In genomic region chr4:186900232-186900900, GRCh38 we compare ENCODE assay signal across 1 cellular context.
TF ChIP-seq lines count a peak whose summit lies in the region.

No MANE protein-coding gene starts in this region.

TF ChIP-seq in IMR-90, 13 proteins besides CTCF, POLR2A, EP300 and RAD21 (continued from another document):
- TF ChIP-seq, protein P1, sequence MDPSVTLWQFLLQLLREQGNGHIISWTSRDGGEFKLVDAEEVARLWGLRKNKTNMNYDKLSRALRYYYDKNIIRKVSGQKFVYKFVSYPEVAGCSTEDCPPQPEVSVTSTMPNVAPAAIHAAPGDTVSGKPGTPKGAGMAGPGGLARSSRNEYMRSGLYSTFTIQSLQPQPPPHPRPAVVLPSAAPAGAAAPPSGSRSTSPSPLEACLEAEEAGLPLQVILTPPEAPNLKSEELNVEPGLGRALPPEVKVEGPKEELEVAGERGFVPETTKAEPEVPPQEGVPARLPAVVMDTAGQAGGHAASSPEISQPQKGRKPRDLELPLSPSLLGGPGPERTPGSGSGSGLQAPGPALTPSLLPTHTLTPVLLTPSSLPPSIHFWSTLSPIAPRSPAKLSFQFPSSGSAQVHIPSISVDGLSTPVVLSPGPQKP (IDR thresholded peaks at IDR 0.05; ENCODE audit: borderline replicate concordance, low read depth, low read length), result no peak
- no peak for TF ChIP-seq RFX5 (IDR thresholded peaks at IDR 0.05; ENCODE audit: low read depth, low read length)
- TF ChIP-seq MAZ (IDR thresholded peaks at IDR 0.05; ENCODE audit: borderline replicate concordance, low read depth, low read length), result no peak
